Comparison of ENCODE assay signal across 18 cellular contexts in the genomic region with DNA sequence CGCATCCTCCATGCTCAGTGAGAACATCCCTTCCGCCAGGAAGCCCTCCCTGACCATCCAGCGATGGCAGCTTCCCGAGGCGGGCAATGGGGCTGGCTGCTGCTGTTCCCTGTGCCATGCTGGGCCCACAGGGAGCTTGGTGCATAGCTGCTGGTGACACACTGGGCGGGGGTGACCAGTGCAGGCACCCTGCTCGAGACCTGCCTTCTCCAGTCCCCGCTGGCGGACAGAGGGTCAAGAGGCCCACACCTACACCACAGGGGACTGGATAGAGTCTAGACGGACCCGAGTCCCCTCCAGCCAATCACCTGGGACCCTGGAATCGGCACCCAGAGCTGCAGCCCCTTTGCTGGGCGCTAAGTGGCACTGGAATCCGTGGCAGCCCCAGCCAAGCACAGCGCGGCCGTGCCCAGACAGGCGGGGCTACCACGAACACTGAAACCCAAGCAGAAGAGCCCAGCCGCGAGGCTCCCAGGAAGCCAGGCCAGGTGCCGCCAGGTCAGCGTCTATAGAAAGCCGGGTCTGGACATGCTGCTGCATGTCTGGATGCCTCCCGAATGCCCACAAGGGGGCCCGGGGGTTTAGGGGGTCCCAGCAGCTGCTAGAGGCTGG. TPM values are rescaled to one million over a fixed set of nuclear protein-coding genes. Genes with fewer than 3 reads are reported as not detected.
A peak's percentile ranks its signal among the peaks of the same experiment; 100 is the strongest.
DNase-seq lines count a peak whose midpoint lies in the region; ATAC-seq, FAIRE-seq and TF ChIP-seq lines count a peak whose summit lies in the region.
"Had no signal": no experiment of that assay in that cellular context is flagged by ENCODE, and none has a peak within 500 bp of the region (broad histone marks: within the 10 kb centered on the region; RNA-seq: fewer than 3 reads in every experiment).

No MANE protein-coding gene starts in this region.

- 93% methylated on average over 26 of the region's 26 CpGs for WGBS in right cardiac atrium
- 89% methylated on average over 20 of the region's 26 CpGs for WGBS in K562 (ENCODE audit: insufficient coverage, low coverage, missing lambda C conversion rate)
- 84 to 90% methylated on average over 26 of the region's 26 CpGs for WGBS in aorta, 2 donors

- CTCF ChIA-PET in K562 (lab: Yijun Ruan, JAX; ENCODE audit: low intra/inter-chr PET ratio): no interaction called here

- no peak for FAIRE-seq in K562 (lab: Jason Lieb, UNC)
- FAIRE-seq: D721Med had no signal

- no peak for TF ChIP-seq EP300 in K562 (IDR thresholded peaks at IDR 0.05; ENCODE audit: low read length)

- H3K27ac Mint-ChIP-seq in nephron progenitor cell: peak overlapping the region; percentile 66
- no peak overlapping the region for H3K27ac Mint-ChIP-seq in activated T-helper 2 cell treated with anti-CD3 and anti-CD28 coated beads, Interferon-gamma antibody, Interleukin-2, Interleukin-4, amounts not matched to agents 10 μg/mL and 5 μg/mL and 100 μg/mL, durations not matched to agents 14 hours and 24 hours and 36 hours
- H3K27ac Mint-ChIP-seq: CD14-positive monocyte; CD8-positive, alpha-beta T cell had no signal

- H3K27me3 ChIP-seq in right cardiac atrium (ENCODE audit: control insufficient read depth, insufficient read depth): no peaks in the 10 kb centered on the region
- H3K27me3 ChIP-seq in K562 (ENCODE audit: control insufficient read depth in 2 of 2, insufficient read depth in 2 of 2, low read length in 2 of 2): no peaks in the 10 kb centered on the region
- H3K27me3 ChIP-seq in aorta (ENCODE audit: control insufficient read depth in 1 of 2, insufficient read depth in 2 of 2, low read length in 1 of 2): no peaks in the 10 kb centered on the region

- intact Hi-C loops in right cardiac atrium (cut with DNase I) (loop anchor here in 3 of 4 donors (5.0 to 10.0 kb wide), 3 partner anchors 68 to 311 kb away; no protein-coding TSS in a partner anchor), Right ventricle myocardium inferior (cut with DNase I) (loop anchor here (5.0 kb wide), 1 partner anchor 108 kb away; a partner anchor contains a TSS), K562 (cut with micrococcal nuclease) (no loop called here), aorta (cut with DNase I) (loop anchor here in 1 of 2 donors (10.0 kb wide), 1 partner anchor 311 kb away; no protein-coding TSS in a partner anchor)
- intact Hi-C loops in activated T-helper 2 cell treated with anti-CD3 and anti-CD28 coated beads, Interferon-gamma antibody, Interleukin-2, Interleukin-4, amounts not matched to agents 10 μg/mL and 5 μg/mL and 100 μg/mL, durations not matched to agents 14 hours and 24 hours and 36 hours (cut with micrococcal nuclease): no loop called here

- H3K4me3 Mint-ChIP-seq in nephron progenitor cell: no peak overlapping the region
- no peak overlapping the region for H3K4me3 Mint-ChIP-seq in activated T-helper 2 cell treated with anti-CD3 and anti-CD28 coated beads, Interferon-gamma antibody, Interleukin-2, Interleukin-4, amounts not matched to agents 10 μg/mL and 5 μg/mL and 100 μg/mL, durations not matched to agents 14 hours and 24 hours and 36 hours (ENCODE audit: low read depth)
- H3K4me3 Mint-ChIP-seq: CD14-positive monocyte; CD8-positive, alpha-beta T cell had no signal

- H3K4me1 ChIP-seq in right cardiac atrium (ENCODE audit: control insufficient read depth, insufficient read depth, low read length) (no peaks in the 10 kb centered on the region), K562 (replicated peaks in 1 of 2; ENCODE audit: control insufficient read depth in 2 of 2, insufficient read depth in 2 of 2, low read length in 2 of 2) (peaks cover 9 to 90% of the 10 kb centered on the region in 2 experiments), aorta (ENCODE audit: control insufficient read depth in 1 of 2, insufficient read depth in 2 of 2, low read length in 2 of 2) (no peaks in the 10 kb centered on the region)

- H3K4me3 ChIP-seq in right cardiac atrium (ENCODE audit: low read length): no peak overlapping the region
- H3K4me3 ChIP-seq in K562: no peak overlapping the region
- no peak overlapping the region for H3K4me3 ChIP-seq in aorta (ENCODE audit: low read length in 2 of 2)
- H3K4me3 ChIP-seq: GM23248 had no signal

- H3K4me2 ChIP-seq in K562 (ENCODE audit: insufficient read depth, low read length): no peak overlapping the region

- no peak overlapping the region for H2AFZ ChIP-seq in K562 (ENCODE audit: low read depth, low read length)
- H2AFZ ChIP-seq: GM23248 had no signal

- H3K9ac ChIP-seq in K562 (ENCODE audit: insufficient read depth in 1 of 2, low read depth in 2 of 2, low read length in 2 of 2): peak overlapping the region in 1 of 2 experiments; percentile 43; a peak in 1 of 4 replicates
- H3K9ac ChIP-seq: GM23248 had no signal

- in situ Hi-C loops in K562 (cut with MboI): no loop called here

- H3K27ac ChIP-seq in right cardiac atrium (ENCODE audit: low read length): no peak overlapping the region
- H3K27ac ChIP-seq in K562 (ENCODE audit: extremely low read depth, low read depth, low read length): no peak overlapping the region
- no peak overlapping the region for H3K27ac ChIP-seq in aorta (ENCODE audit: low read depth in 1 of 2, low read length in 2 of 2)
- H3K27ac ChIP-seq: 22Rv1, GM23248 had no signal

- POLR2A ChIA-PET in K562 (lab: Yijun Ruan, JAX): interaction anchor here (0.5 to 1.0 kb wide), 3 partner anchors 12 to 121 kb away, joined by 3 read pairs; no protein-coding TSS in a partner anchor

- no peak for TF ChIP-seq CTCF in K562 (IDR thresholded peaks at IDR 0.05 in 2 of 3, conservative IDR thresholded peaks at IDR 0.05 in 1 of 3; ENCODE audit: insufficient read depth in 2 of 3, low read depth in 1 of 3, low read length in 3 of 3)
- TF ChIP-seq CTCF in nephron progenitor cell (IDR thresholded peaks at IDR 0.05): no peak

- peaks cover 79% of the 10 kb centered on the region for H3K36me3 ChIP-seq in K562 (ENCODE audit: control insufficient read depth, insufficient read depth, low read length)
- H3K36me3 ChIP-seq in aorta (ENCODE audit: control insufficient read depth in 1 of 2, insufficient read depth in 2 of 2, low read length in 1 of 2): no peaks in the 10 kb centered on the region

- H3K9me3 ChIP-seq in right cardiac atrium (ENCODE audit: control insufficient read depth, low read length): no peaks in the 10 kb centered on the region
- H3K9me3 ChIP-seq in K562 (replicated peaks; ENCODE audit: control insufficient read depth, insufficient read depth, low read depth, low read length): no peaks in the 10 kb centered on the region
- no peaks in the 10 kb centered on the region for H3K9me3 ChIP-seq in aorta (ENCODE audit: control insufficient read depth, low read length)

- H3K36me3 Mint-ChIP-seq in nephron progenitor cell (ENCODE audit: low read depth): peaks cover 8% of the 10 kb centered on the region
- H3K36me3 Mint-ChIP-seq in activated T-helper 2 cell treated with anti-CD3 and anti-CD28 coated beads, Interferon-gamma antibody, Interleukin-2, Interleukin-4, amounts not matched to agents 10 μg/mL and 5 μg/mL and 100 μg/mL, durations not matched to agents 14 hours and 24 hours and 36 hours (ENCODE audit: low read depth): peaks cover 11% of the 10 kb centered on the region

- H3K9me1 ChIP-seq in K562 (ENCODE audit: control insufficient read depth, insufficient read depth, low read length): no peaks in the 10 kb centered on the region

- H3K9me3 Mint-ChIP-seq in nephron progenitor cell: no peaks in the 10 kb centered on the region
- no peaks in the 10 kb centered on the region for H3K9me3 Mint-ChIP-seq in activated T-helper 2 cell treated with anti-CD3 and anti-CD28 coated beads, Interferon-gamma antibody, Interleukin-2, Interleukin-4, amounts not matched to agents 10 μg/mL and 5 μg/mL and 100 μg/mL, durations not matched to agents 14 hours and 24 hours and 36 hours
- H3K9me3 Mint-ChIP-seq: CD8-positive, alpha-beta T cell had no signal

- H3K4me1 Mint-ChIP-seq in nephron progenitor cell: peaks cover 8% of the 10 kb centered on the region
- H3K4me1 Mint-ChIP-seq in activated T-helper 2 cell treated with anti-CD3 and anti-CD28 coated beads, Interferon-gamma antibody, Interleukin-2, Interleukin-4, amounts not matched to agents 10 μg/mL and 5 μg/mL and 100 μg/mL, durations not matched to agents 14 hours and 24 hours and 36 hours (ENCODE audit: low read depth): peaks cover 7% of the 10 kb centered on the region

- TF ChIP-seq RAD21 in K562 (CRISPR knock-in tag; conservative IDR thresholded peaks at IDR 0.05 in 1 of 2, IDR thresholded peaks at IDR 0.05 in 1 of 2): no peak

- peak in 2 of 3 donors; percentile 40 to 64 for DNase-seq in right cardiac atrium
- DNase-seq in Right ventricle myocardium inferior (ENCODE audit: missing footprints): no peak
- no peak for DNase-seq in K562 (ENCODE audit: extremely low read depth in 1 of 4, low spot score in 3 of 4)
- DNase-seq in nephron progenitor cell: no peak
- peak; percentile 45 to 48 for DNase-seq in aorta
- DNase-seq in MV-4-11 (lab: John Stamatoyannopoulos, UW): no peak
- DNase-seq in activated T-helper 2 cell treated with anti-CD3 and anti-CD28 coated beads, Interferon-gamma antibody, Interleukin-2, Interleukin-4, amounts not matched to agents 10 μg/mL and 5 μg/mL and 100 μg/mL, durations not matched to agents 14 hours and 24 hours and 36 hours (ENCODE audit: low spot score): no peak
- DNase-seq: CD8-positive, alpha-beta T cell; COR-L47; DND-41; GDM1; GM23248; H7 had no signal

- H3K79me2 ChIP-seq in K562 (ENCODE audit: control insufficient read depth, insufficient read depth, low read length): peaks cover 6% of the 10 kb centered on the region; the same call in 2 of the 3 replicates

- H3K27me3 Mint-ChIP-seq in nephron progenitor cell (ENCODE audit: low read depth, poor library complexity): no peaks in the 10 kb centered on the region
- H3K27me3 Mint-ChIP-seq in activated T-helper 2 cell treated with anti-CD3 and anti-CD28 coated beads, Interferon-gamma antibody, Interleukin-2, Interleukin-4, amounts not matched to agents 10 μg/mL and 5 μg/mL and 100 μg/mL, durations not matched to agents 14 hours and 24 hours and 36 hours (ENCODE audit: low read depth): no peaks in the 10 kb centered on the region

- ATAC-seq in right cardiac atrium (no peak), Right ventricle myocardium inferior (no peak), K562 (no peak), aorta (ENCODE audit: low FRiP score) (no peak), GM19324 (IDR thresholded peaks at IDR 0.05; ENCODE audit: low FRiP score, unreplicated experiment) (no peak)
- ATAC-seq: CD8-positive, alpha-beta T cell had no signal

- no peaks in the 10 kb centered on the region for H4K20me1 ChIP-seq in K562 (replicated peaks; ENCODE audit: control insufficient read depth, insufficient read depth, low read length)

- no TSS peak for BruUV-seq in K562 (replicated peaks; lab: Mats Ljungman, UMichigan)

- no peak for TF ChIP-seq POLR2A in K562 (conservative IDR thresholded peaks at IDR 0.05)

RNA-seq across cellular contexts. Expression of a gene that starts 9.0 kb away (rescaled TPM):
- total RNA-seq in right cardiac atrium: 1 to 10 TPM; 1.3 to 2.2 (median 2.0) TPM
- 1.8 TPM for polyA plus RNA-seq in right cardiac atrium
- 4.1 TPM for total RNA-seq in Right ventricle myocardium inferior
- 10.2 and 37.7 TPM in 2 replicates for total RNA-seq in K562 (2011; cell fraction: chromatin; rRNA removed; ENCODE audit: low replicate concordance)
- total RNA-seq in K562 (2011; cell fraction: nucleolus; rRNA removed): 58.8 and 84.5 TPM in 2 replicates
- 27.7 and 36.4 TPM in 2 replicates for total RNA-seq in K562 (2011; cell fraction: nucleoplasm; rRNA removed)
- 2.5 and 5.2 TPM in 2 replicates for total RNA-seq in K562 (2014; rRNA removed)
- 2.3 and 2.8 TPM in 2 replicates for total RNA-seq in K562 (2014; rRNA removed; fragmentation: Illumina TruSeq; extraction: Trizol)
- 2.5 and 3.1 TPM in 2 replicates for total RNA-seq in K562 (2015; rRNA removed; fragmentation: Illumina TruSeq; extraction: Trizol)
- total RNA-seq in K562 (2021): 21.0 and 24.0 TPM in 2 replicates
- 2.9 and 4.4 TPM in 2 replicates for polyA plus RNA-seq in K562 (2011; rRNA removed)
- polyA plus RNA-seq in K562 (2011; cell fraction: cytosol; rRNA removed): 4.0 and 21.7 TPM in 2 replicates
- 3.7 and 12.5 TPM in 2 replicates for polyA plus RNA-seq in K562 (2011; cell fraction: nucleus; rRNA removed)
- polyA plus RNA-seq in K562 (2012): 11.5 and 11.6 TPM in 2 replicates
- polyA plus RNA-seq in K562 (2014; fragmentation: Illumina TruSeq; extraction: Trizol): 4.3 and 6.7 TPM in 2 replicates
- polyA plus RNA-seq in K562 (2014; fragmentation: Nextera tagmentation; extraction: Ambion mirVana): 1 to 10 TPM; 1.5 to 2.6 TPM
- 5.7 and 6.1 TPM in 2 replicates for polyA plus RNA-seq in K562 (2014; rRNA removed)
- 0.90 and 1.6 TPM in 2 replicates for polyA minus RNA-seq in K562 (2011; rRNA and poly(A)+ RNA removed)
- 17.4 and 19.6 TPM in 2 replicates for polyA minus RNA-seq in K562 (2011; cell fraction: cytosol; rRNA and poly(A)+ RNA removed)
- polyA minus RNA-seq in K562 (2011; cell fraction: nucleus; rRNA and poly(A)+ RNA removed): 3.1 and 6.1 TPM in 2 replicates
- 10 to 100 TPM; 36.0 to 40.5 TPM for total RNA-seq in aorta
- 10 to 100 TPM in 1 of 2 donors, 1 to 10 TPM in 1; 9.6 to 30.9 TPM for polyA plus RNA-seq in aorta
- total RNA-seq in activated T-helper 2 cell treated with anti-CD3 and anti-CD28 coated beads, Interferon-gamma antibody, Interleukin-2, Interleukin-4, amounts not matched to agents 10 μg/mL and 5 μg/mL and 100 μg/mL, durations not matched to agents 14 hours and 24 hours and 36 hours: 0.09 and 0.14 TPM in 2 replicates
- total RNA-seq: HT-29 had no signal

RNA-seq across cellular contexts. Expression of a gene that starts 11.0 kb away (rescaled TPM):
- total RNA-seq in right cardiac atrium (10 to 100 TPM; 13.8 to 17.8 (median 14.4) TPM), Right ventricle myocardium inferior (12.6 TPM), K562 (2014; rRNA removed) (46.5 and 57.8 TPM in 2 replicates), K562 (2014; rRNA removed; fragmentation: Illumina TruSeq; extraction: Trizol) (7.6 and 7.9 TPM in 2 replicates), K562 (2015; rRNA removed; fragmentation: Illumina TruSeq; extraction: Trizol) (25.6 and 27.3 TPM in 2 replicates), K562 (2021) (42.1 and 49.2 TPM in 2 replicates), aorta (10 to 100 TPM; 16.4 to 19.3 TPM)
- polyA plus RNA-seq in right cardiac atrium (13.5 TPM), K562 (2011; rRNA removed) (15.0 and 19.4 TPM in 2 replicates), K562 (2014; fragmentation: Illumina TruSeq; extraction: Trizol) (9.6 and 20.4 TPM in 2 replicates), K562 (2014; fragmentation: Nextera tagmentation; extraction: Ambion mirVana) (under 1 TPM; 0.15 to 0.52 TPM), K562 (2014; rRNA removed) (35.0 and 36.4 TPM in 2 replicates), aorta (10 to 100 TPM in 1 of 2 donors, 1 to 10 TPM in 1; 4.5 to 18.2 TPM)
- 35.4 and 89.8 TPM in 2 replicates for total RNA-seq in K562 (2011; cell fraction: chromatin; rRNA removed; ENCODE audit: low replicate concordance)
- total RNA-seq in K562 (2011; cell fraction: nucleolus; rRNA removed): 60.3 and 65.9 TPM in 2 replicates
- total RNA-seq in K562 (2011; cell fraction: nucleoplasm; rRNA removed): 35.3 and 37.6 TPM in 2 replicates
- polyA plus RNA-seq in K562 (2011; cell fraction: cytosol; rRNA removed): 21.9 and 50.9 TPM in 2 replicates
- polyA plus RNA-seq in K562 (2011; cell fraction: nucleus; rRNA removed): 54.2 and 84.9 TPM in 2 replicates
- polyA plus RNA-seq in K562 (2012): 22.8 and 28.5 TPM in 2 replicates
- 4.5 and 9.4 TPM in 2 replicates for polyA minus RNA-seq in K562 (2011; rRNA and poly(A)+ RNA removed)
- 13.0 and 16.6 TPM in 2 replicates for polyA minus RNA-seq in K562 (2011; cell fraction: cytosol; rRNA and poly(A)+ RNA removed)
- polyA minus RNA-seq in K562 (2011; cell fraction: nucleus; rRNA and poly(A)+ RNA removed): 9.6 and 12.0 TPM in 2 replicates
- 32.8 and 36.2 TPM in 2 replicates for total RNA-seq in activated T-helper 2 cell treated with anti-CD3 and anti-CD28 coated beads, Interferon-gamma antibody, Interleukin-2, Interleukin-4, amounts not matched to agents 10 μg/mL and 5 μg/mL and 100 μg/mL, durations not matched to agents 14 hours and 24 hours and 36 hours

RNA-seq across cellular contexts. Expression of a gene that starts 30.4 kb away (rescaled TPM):
- total RNA-seq in right cardiac atrium: 1 to 10 TPM in 2 of 4 donors, under 1 TPM in 2; 0.89 to 2.1 (median 1.2) TPM
- 1.2 TPM for polyA plus RNA-seq in right cardiac atrium
- total RNA-seq in Right ventricle myocardium inferior: 2.7 TPM
- 2.6 and 7.5 TPM in 2 replicates for total RNA-seq in K562 (2011; cell fraction: chromatin; rRNA removed; ENCODE audit: low replicate concordance)
- 3.8 and 5.5 TPM in 2 replicates for total RNA-seq in K562 (2011; cell fraction: nucleolus; rRNA removed)
- total RNA-seq in K562 (2011; cell fraction: nucleoplasm; rRNA removed): 3.2 and 4.0 TPM in 2 replicates
- 0.54 and 1.2 TPM in 2 replicates for total RNA-seq in K562 (2014; rRNA removed)
- 0.83 and 0.91 TPM in 2 replicates for total RNA-seq in K562 (2014; rRNA removed; fragmentation: Illumina TruSeq; extraction: Trizol)
- 0.98 and 1.0 TPM in 2 replicates for total RNA-seq in K562 (2015; rRNA removed; fragmentation: Illumina TruSeq; extraction: Trizol)
- 3.3 and 3.9 TPM in 2 replicates for total RNA-seq in K562 (2021)
- polyA plus RNA-seq in K562 (2011; rRNA removed): 2.5 and 3.1 TPM in 2 replicates
- 3.0 and 4.9 TPM in 2 replicates for polyA plus RNA-seq in K562 (2011; cell fraction: cytosol; rRNA removed)
- 5.3 and 8.9 TPM in 2 replicates for polyA plus RNA-seq in K562 (2011; cell fraction: nucleus; rRNA removed)
- polyA plus RNA-seq in K562 (2012): 3.6 and 14.1 TPM in 2 replicates
- polyA plus RNA-seq in K562 (2014; fragmentation: Illumina TruSeq; extraction: Trizol): 3.0 and 3.6 TPM in 2 replicates
- under 1 TPM in 1 of 2 experiments, not detected in 1; 0.03 TPM for polyA plus RNA-seq in K562 (2014; fragmentation: Nextera tagmentation; extraction: Ambion mirVana)
- polyA plus RNA-seq in K562 (2014; rRNA removed): 1.9 and 2.3 TPM in 2 replicates
- polyA minus RNA-seq in K562 (2011; rRNA and poly(A)+ RNA removed): 2.0 and 3.2 TPM in 2 replicates
- 5.9 and 6.7 TPM in 2 replicates for polyA minus RNA-seq in K562 (2011; cell fraction: cytosol; rRNA and poly(A)+ RNA removed)
- polyA minus RNA-seq in K562 (2011; cell fraction: nucleus; rRNA and poly(A)+ RNA removed): 1.6 and 2.1 TPM in 2 replicates
- total RNA-seq in aorta: 1 to 10 TPM; 2.6 to 5.0 TPM
- polyA plus RNA-seq in aorta: 1 to 10 TPM in 1 of 2 donors, under 1 TPM in 1; 0.50 to 1.3 TPM
- total RNA-seq in activated T-helper 2 cell treated with anti-CD3 and anti-CD28 coated beads, Interferon-gamma antibody, Interleukin-2, Interleukin-4, amounts not matched to agents 10 μg/mL and 5 μg/mL and 100 μg/mL, durations not matched to agents 14 hours and 24 hours and 36 hours: 0.16 and 0.32 TPM in 2 replicates
- total RNA-seq: GM23248, HT-29 had no signal

RNA-seq across cellular contexts. Expression of a gene that starts 42.9 kb away (rescaled TPM):
- total RNA-seq in right cardiac atrium (10 to 100 TPM; 35.7 to 46.0 (median 36.2) TPM), Right ventricle myocardium inferior (37.0 TPM), K562 (2014; rRNA removed) (137 and 148 TPM in 2 replicates), K562 (2014; rRNA removed; fragmentation: Illumina TruSeq; extraction: Trizol) (18.2 and 18.5 TPM in 2 replicates), K562 (2015; rRNA removed; fragmentation: Illumina TruSeq; extraction: Trizol) (37.6 and 38.6 TPM in 2 replicates), K562 (2021) (122 and 125 TPM in 2 replicates), aorta (10 to 100 TPM; 66.3 to 67.8 TPM)
- polyA plus RNA-seq in right cardiac atrium (50.5 TPM), K562 (2011; rRNA removed) (47.6 and 54.4 TPM in 2 replicates), K562 (2014; fragmentation: Illumina TruSeq; extraction: Trizol) (25.6 and 53.2 TPM in 2 replicates), K562 (2014; fragmentation: Nextera tagmentation; extraction: Ambion mirVana) (under 1 TPM; 0.35 to 0.78 TPM), K562 (2014; rRNA removed) (159 and 172 TPM in 2 replicates), aorta (100 to 1,000 TPM in 1 of 2 donors, 10 to 100 TPM in 1; 67.7 to 175 TPM)
- 47.2 and 115 TPM in 2 replicates for total RNA-seq in K562 (2011; cell fraction: chromatin; rRNA removed; ENCODE audit: low replicate concordance)
- total RNA-seq in K562 (2011; cell fraction: nucleolus; rRNA removed): 85.8 and 97.1 TPM in 2 replicates
- total RNA-seq in K562 (2011; cell fraction: nucleoplasm; rRNA removed): 68.6 and 70.5 TPM in 2 replicates
- polyA plus RNA-seq in K562 (2011; cell fraction: cytosol; rRNA removed): 49.5 and 107 TPM in 2 replicates
- polyA plus RNA-seq in K562 (2011; cell fraction: nucleus; rRNA removed): 169 and 253 TPM in 2 replicates
- polyA plus RNA-seq in K562 (2012): 75.9 and 122 TPM in 2 replicates
- 8.0 and 11.1 TPM in 2 replicates for polyA minus RNA-seq in K562 (2011; rRNA and poly(A)+ RNA removed)
- 24.4 and 30.8 TPM in 2 replicates for polyA minus RNA-seq in K562 (2011; cell fraction: cytosol; rRNA and poly(A)+ RNA removed)
- 24.4 and 30.4 TPM in 2 replicates for polyA minus RNA-seq in K562 (2011; cell fraction: nucleus; rRNA and poly(A)+ RNA removed)
- 55.3 and 66.3 TPM in 2 replicates for total RNA-seq in activated T-helper 2 cell treated with anti-CD3 and anti-CD28 coated beads, Interferon-gamma antibody, Interleukin-2, Interleukin-4, amounts not matched to agents 10 μg/mL and 5 μg/mL and 100 μg/mL, durations not matched to agents 14 hours and 24 hours and 36 hours

RNA-seq across cellular contexts. Expression of a gene that starts 58.2 kb away (rescaled TPM):
- 10 to 100 TPM; 20.6 to 31.7 (median 29.6) TPM for total RNA-seq in right cardiac atrium
- polyA plus RNA-seq in right cardiac atrium: 21.3 TPM
- 23.7 TPM for total RNA-seq in Right ventricle myocardium inferior
- 80.9 and 267 TPM in 2 replicates for total RNA-seq in K562 (2011; cell fraction: chromatin; rRNA removed; ENCODE audit: low replicate concordance)
- total RNA-seq in K562 (2011; cell fraction: nucleolus; rRNA removed): 253 and 311 TPM in 2 replicates
- 151 and 160 TPM in 2 replicates for total RNA-seq in K562 (2011; cell fraction: nucleoplasm; rRNA removed)
- total RNA-seq in K562 (2014; rRNA removed): 99.9 and 103 TPM in 2 replicates
- 18.8 and 21.5 TPM in 2 replicates for total RNA-seq in K562 (2014; rRNA removed; fragmentation: Illumina TruSeq; extraction: Trizol)
- total RNA-seq in K562 (2015; rRNA removed; fragmentation: Illumina TruSeq; extraction: Trizol): 34.8 and 40.7 TPM in 2 replicates
- 110 and 112 TPM in 2 replicates for total RNA-seq in K562 (2021)
- polyA plus RNA-seq in K562 (2011; rRNA removed): 31.8 and 53.9 TPM in 2 replicates
- polyA plus RNA-seq in K562 (2011; cell fraction: cytosol; rRNA removed): 48.2 and 140 TPM in 2 replicates
- polyA plus RNA-seq in K562 (2011; cell fraction: nucleus; rRNA removed): 127 and 224 TPM in 2 replicates
- 63.5 and 81.8 TPM in 2 replicates for polyA plus RNA-seq in K562 (2012)
- 28.2 and 63.0 TPM in 2 replicates for polyA plus RNA-seq in K562 (2014; fragmentation: Illumina TruSeq; extraction: Trizol)
- 1 to 10 TPM in 1 of 2 experiments, under 1 TPM in 1; 0.69 to 1.7 TPM for polyA plus RNA-seq in K562 (2014; fragmentation: Nextera tagmentation; extraction: Ambion mirVana)
- 79.9 and 80.7 TPM in 2 replicates for polyA plus RNA-seq in K562 (2014; rRNA removed)
- polyA minus RNA-seq in K562 (2011; rRNA and poly(A)+ RNA removed): 19.6 and 27.4 TPM in 2 replicates
- polyA minus RNA-seq in K562 (2011; cell fraction: cytosol; rRNA and poly(A)+ RNA removed): 64.0 and 66.5 TPM in 2 replicates
- polyA minus RNA-seq in K562 (2011; cell fraction: nucleus; rRNA and poly(A)+ RNA removed): 38.5 and 38.8 TPM in 2 replicates
- total RNA-seq in aorta: 10 to 100 TPM; 40.7 to 47.7 TPM
- polyA plus RNA-seq in aorta: 10 to 100 TPM in 1 of 2 donors, 1 to 10 TPM in 1; 9.5 to 33.9 TPM
- 93.7 and 94.1 TPM in 2 replicates for total RNA-seq in activated T-helper 2 cell treated with anti-CD3 and anti-CD28 coated beads, Interferon-gamma antibody, Interleukin-2, Interleukin-4, amounts not matched to agents 10 μg/mL and 5 μg/mL and 100 μg/mL, durations not matched to agents 14 hours and 24 hours and 36 hours

Comparison
In these comparisons a context has a peak if more than half of its experiments do, and no peak if none do; other contexts are left out.
1. DNase-seq: peak in right cardiac atrium (2 of 3) and aorta (2 of 2); none in Right ventricle myocardium inferior (single experiment), K562 (0 of 4), nephron progenitor cell (single experiment), MV-4-11 (single experiment) and activated T-helper 2 cell treated with anti-CD3 and anti-CD28 coated beads, Interferon-gamma antibody, Interleukin-2, Interleukin-4, amounts not matched to agents 10 μg/mL and 5 μg/mL and 100 μg/mL, durations not matched to agents 14 hours and 24 hours and 36 hours (single experiment).
2. intact Hi-C loops: an anchor here in right cardiac atrium (5.0 to 10.0 kb wide) and Right ventricle myocardium inferior (5.0 kb wide); none called in K562 and activated T-helper 2 cell treated with anti-CD3 and anti-CD28 coated beads, Interferon-gamma antibody, Interleukin-2, Interleukin-4, amounts not matched to agents 10 μg/mL and 5 μg/mL and 100 μg/mL, durations not matched to agents 14 hours and 24 hours and 36 hours.